22 cellular contexts compared by ENCODE assay signal in genomic region chr17:68564415-68565111, GRCh38. TPM values are rescaled to one million over a fixed set of nuclear protein-coding genes. Genes with fewer than 3 reads are reported as not detected.
"Had no signal": no experiment of that assay in that cellular context is flagged by ENCODE, and none has a peak within 500 bp of the region (broad histone marks: within the 10 kb centered on the region; RNA-seq: fewer than 3 reads in every experiment).

No MANE protein-coding gene starts in this region.

- H3K27me3 ChIP-seq: heart left ventricle, ovary, tibial artery had no signal

- DNase-seq: activated CD4-positive, alpha-beta T cell treated with anti-CD3 and anti-CD28 coated beads for 4 hours; activated CD4-positive, alpha-beta T cell treated with anti-CD3 and anti-CD28 coated beads, Interleukin-2, amount 50 U/mL, for 48 hours; activated CD4-positive, CD25-positive, alpha-beta regulatory T cell; activated naive CD4-positive, alpha-beta T cell treated with Interleukin-2 at 50 U/mL for 16 hours; activated naive CD8-positive, alpha-beta T cell treated with anti-CD3 and anti-CD28 coated beads, Interleukin-2, amount 10 ng/mL, durations not matched to agents 7 days and 5 days; activated T-cell treated with anti-CD3 and anti-CD28 coated beads, Interleukin-2, amount 50 U/mL, for 48 hours; amniotic stem cell; effector CD4-positive, alpha-beta T cell; heart left ventricle; islet precursor cell; left colon; naive thymus-derived CD4-positive, alpha-beta T cell; ovary; stimulated activated CD4-positive, alpha-beta T cell treated with anti-CD3 and anti-CD28 coated beads, Interleukin-1b, Interleukin-23, amount 100 ng/mL, for 48 hours; substantia nigra; SW 1271; T-helper 17 cell; tibial artery had no signal

- H3K36me3 ChIP-seq: heart left ventricle, ovary, prostate gland, tibial artery had no signal

- FAIRE-seq: urothelium cell line had no signal

- H3K4me1 ChIP-seq: prostate gland, tibial artery had no signal

- H3K27ac ChIP-seq: heart left ventricle, ovary, prostate gland, tibial artery had no signal

- H3K9me3 ChIP-seq: heart left ventricle, ovary, prostate gland, tibial artery had no signal

- ATAC-seq: heart left ventricle; left colon; naive thymus-derived CD4-positive, alpha-beta T cell; T-helper 17 cell had no signal

- H3K4me3 ChIP-seq: heart left ventricle, ovary, prostate gland, tibial artery had no signal

RNA-seq across cellular contexts. Expression of gene FAM20A, which starts 36.6 kb away (rescaled TPM):
- total RNA-seq: activated CD8-positive, alpha-beta memory T cell treated with anti-CD3 and anti-CD28 coated beads for 36 hours; activated naive CD8-positive, alpha-beta T cell treated with anti-CD3 and anti-CD28 coated beads, Interleukin-2, amount 10 ng/mL, durations not matched to agents 7 days and 5 days; chondrocyte had no signal
- polyA plus RNA-seq: naive thymus-derived CD4-positive, alpha-beta T cell had no signal
